ENCODE assay signal across 1 cellular context in genomic region chr16:84609744-84610143, GRCh38.
TF ChIP-seq lines count a peak whose summit lies in the region.

No MANE protein-coding gene starts in this region.

TF ChIP-seq in K562, 482 proteins besides CTCF, POLR2A, EP300 and RAD21:
- TF ChIP-seq ZNF324 (CRISPR knock-in tag; IDR thresholded peaks at IDR 0.05) (peak; percentile 42; the same call in 1 of the 2 replicates), ZNF766 (CRISPR knock-in tag; conservative IDR thresholded peaks at IDR 0.05) (peak; percentile 93), NFE2L1 (tag; IDR thresholded peaks at IDR 0.05; ENCODE audit: borderline replicate concordance, low read depth) (peak; percentile 8; the same call in 1 of the 2 replicates)
